In genomic region chr11:34339149-34340064, GRCh38 we compare ENCODE assay signal across 1 cellular context.
TF ChIP-seq lines count a peak whose summit lies in the region.

No MANE protein-coding gene starts in this region.

TF ChIP-seq in HepG2, 621 proteins besides CTCF, POLR2A, EP300 and RAD21 (continued from another document and continues in another):
- TF ChIP-seq ZNF280D (CRISPR knock-in tag; IDR thresholded peaks at IDR 0.05) (no peak; the same call in 1 of the 2 replicates), ZNF605 (CRISPR knock-in tag; IDR thresholded peaks at IDR 0.05) (peak; percentile 38; the same call in 1 of the 2 replicates), KLF12 (CRISPR knock-in tag; IDR thresholded peaks at IDR 0.05; ENCODE audit: borderline replicate concordance) (no peak), ZBTB1 (CRISPR knock-in tag; IDR thresholded peaks at IDR 0.05; ENCODE audit: borderline replicate concordance) (no peak), ZEB1 (IDR thresholded peaks at IDR 0.05; ENCODE audit: insufficient replicate concordance, low read depth) (peak; percentile 35), ELF3 (CRISPR knock-in tag; IDR thresholded peaks at IDR 0.05) (no peak; the same call in none of the 2 replicates), ZNF251 (CRISPR knock-in tag; IDR thresholded peaks at IDR 0.05) (no peak), TIGD3 (CRISPR knock-in tag; IDR thresholded peaks at IDR 0.05; ENCODE audit: borderline replicate concordance) (no peak), ZSCAN5A (CRISPR knock-in tag; IDR thresholded peaks at IDR 0.05; ENCODE audit: borderline replicate concordance) (no peak), ZSCAN29 (CRISPR knock-in tag; conservative IDR thresholded peaks at IDR 0.05) (no peak), MNT (IDR thresholded peaks at IDR 0.05) (no peak), CBFB (CRISPR knock-in tag; IDR thresholded peaks at IDR 0.05) (peak; percentile 78), ZNF784 (CRISPR knock-in tag; IDR thresholded peaks at IDR 0.05; ENCODE audit: borderline replicate concordance) (no peak; the same call in 1 of the 2 replicates), TFAP4 (IDR thresholded peaks at IDR 0.05; ENCODE audit: borderline replicate concordance, low read depth) (no peak), TEF (CRISPR knock-in tag; IDR thresholded peaks at IDR 0.05) (no peak), PPARG (CRISPR knock-in tag; conservative IDR thresholded peaks at IDR 0.05) (no peak; the same call in 1 of the 2 replicates), ZNF331 (CRISPR knock-in tag; IDR thresholded peaks at IDR 0.05) (peak; percentile 65), SP140L (CRISPR knock-in tag; IDR thresholded peaks at IDR 0.05; ENCODE audit: borderline replicate concordance) (no peak), ZKSCAN8 (CRISPR knock-in tag; IDR thresholded peaks at IDR 0.05; ENCODE audit: borderline replicate concordance) (no peak), ZNF562 (CRISPR knock-in tag; IDR thresholded peaks at IDR 0.05; ENCODE audit: borderline replicate concordance) (no peak), ZBTB10 (CRISPR knock-in tag; IDR thresholded peaks at IDR 0.05; ENCODE audit: borderline replicate concordance) (no peak), NCOA2 (CRISPR knock-in tag; IDR thresholded peaks at IDR 0.05) (peak; percentile 90), TMF1 (CRISPR knock-in tag; IDR thresholded peaks at IDR 0.05; ENCODE audit: low read depth) (no peak), ERF (CRISPR knock-in tag; IDR thresholded peaks at IDR 0.05) (peak; percentile 71), TRIM24 (CRISPR knock-in tag; IDR thresholded peaks at IDR 0.05) (no peak), PHF5A (CRISPR knock-in tag; IDR thresholded peaks at IDR 0.05; ENCODE audit: low read depth, unreplicated experiment) (peak; percentile 83), HES4 (CRISPR knock-in tag; IDR thresholded peaks at IDR 0.05; ENCODE audit: borderline replicate concordance) (no peak), LCORL (IDR thresholded peaks at IDR 0.05) (no peak), LCORL (CRISPR knock-in tag; IDR thresholded peaks at IDR 0.05) (peak; percentile 71; the same call in 1 of the 2 replicates), ZBTB7A (CRISPR knock-in tag; IDR thresholded peaks at IDR 0.05) (peak; percentile 74), ZNF282 (IDR thresholded peaks at IDR 0.05; ENCODE audit: partially characterized antibody) (no peak), SMARCC2 (IDR thresholded peaks at IDR 0.05) (no peak), KDM5A (IDR thresholded peaks at IDR 0.05; ENCODE audit: borderline replicate concordance, low read length) (no peak), ZBTB25 (CRISPR knock-in tag; IDR thresholded peaks at IDR 0.05) (no peak; the same call in 1 of the 2 replicates), ZNF543 (CRISPR knock-in tag; IDR thresholded peaks at IDR 0.05) (no peak), GPN1 (CRISPR knock-in tag; IDR thresholded peaks at IDR 0.05; ENCODE audit: borderline replicate concordance) (no peak), ZNF354B (CRISPR knock-in tag; IDR thresholded peaks at IDR 0.05) (no peak), HDAC1 (CRISPR knock-in tag; IDR thresholded peaks at IDR 0.05) (no peak; the same call in 1 of the 2 replicates), GPBP1L1 (CRISPR knock-in tag; IDR thresholded peaks at IDR 0.05) (no peak), SMARCE1 (IDR thresholded peaks at IDR 0.05; ENCODE audit: borderline replicate concordance) (no peak), ARNT2 (CRISPR knock-in tag; IDR thresholded peaks at IDR 0.05; ENCODE audit: low read depth) (no peak), PBX2 (CRISPR knock-in tag; IDR thresholded peaks at IDR 0.05) (peak; percentile 67; the same call in 1 of the 2 replicates), EEA1 (CRISPR knock-in tag; IDR thresholded peaks at IDR 0.05; ENCODE audit: borderline replicate concordance) (no peak), ETV5 (CRISPR knock-in tag; IDR thresholded peaks at IDR 0.05; ENCODE audit: borderline replicate concordance) (peak; percentile 95), NR2F1 (CRISPR knock-in tag; IDR thresholded peaks at IDR 0.05) (no peak; a peak in 1 of 4 replicates), ZFP41 (CRISPR knock-in tag; IDR thresholded peaks at IDR 0.05; ENCODE audit: borderline replicate concordance) (no peak), TRAFD1 (CRISPR knock-in tag; IDR thresholded peaks at IDR 0.05; ENCODE audit: borderline replicate concordance) (no peak), KAT7 (CRISPR knock-in tag; IDR thresholded peaks at IDR 0.05; ENCODE audit: borderline replicate concordance) (no peak)
